ENCODE assay signal across 1 cellular context in genomic region chr12:31626270-31626669, GRCh38.
TF ChIP-seq lines count a peak whose summit lies in the region.

No MANE protein-coding gene starts in this region.

TF ChIP-seq in HepG2, 621 proteins besides CTCF, POLR2A, EP300 and RAD21:
- TF ChIP-seq MNT (IDR thresholded peaks at IDR 0.05) (peak; percentile 84), NFYC (CRISPR knock-in tag; IDR thresholded peaks at IDR 0.05) (no peak)
